In the genomic region with DNA sequence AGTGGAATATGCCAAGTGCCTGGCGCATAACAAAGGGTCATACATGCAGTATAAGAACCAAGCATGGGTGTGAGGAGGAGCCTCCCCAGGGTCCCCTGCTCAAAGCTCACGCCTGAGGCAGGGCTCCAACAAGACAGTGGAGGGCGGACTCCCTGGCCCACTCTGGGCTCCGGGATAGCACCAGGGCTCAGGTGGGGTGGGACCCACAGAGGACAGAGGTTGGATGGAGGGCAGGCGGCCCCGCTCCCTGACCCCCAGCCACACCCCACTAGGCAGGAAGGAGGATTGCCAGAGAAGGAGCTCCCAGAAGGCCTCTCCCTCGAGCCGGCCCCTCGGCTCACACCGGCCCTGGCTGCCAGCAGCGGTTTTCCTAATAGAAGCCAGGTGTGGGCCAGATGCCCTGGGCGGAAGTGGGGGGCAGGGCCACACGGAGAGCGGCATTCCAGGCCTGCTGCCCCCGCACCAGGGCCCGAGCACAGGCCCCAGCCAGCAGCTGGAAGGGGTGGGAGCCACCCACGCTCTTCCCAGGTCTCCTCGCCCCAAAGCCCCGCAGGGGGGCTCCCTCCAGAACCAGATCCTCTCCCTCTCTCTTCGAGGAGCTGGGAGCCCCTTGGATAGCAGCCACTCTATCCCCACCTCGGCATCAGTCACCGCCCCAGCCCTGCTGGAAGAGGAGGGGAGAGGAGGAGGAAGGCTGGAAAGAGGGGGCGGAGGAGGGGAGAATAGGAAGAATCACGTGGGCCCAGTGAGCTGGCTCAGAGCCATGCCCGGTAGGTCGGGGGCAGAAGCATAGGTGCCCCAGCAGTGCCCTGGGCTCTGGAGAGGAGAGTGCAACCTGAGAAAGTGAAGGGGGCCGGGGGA, we compare ENCODE assay signal across 2 cellular contexts.
TF ChIP-seq lines count a peak whose summit lies in the region.

No MANE protein-coding gene starts in this region.

TF ChIP-seq in GM23338, 12 proteins besides CTCF, POLR2A, EP300 and RAD21 (continues in another document):
- TF ChIP-seq EZH2 (IDR thresholded peaks at IDR 0.05; ENCODE audit: low read depth, unreplicated experiment) (no peak), JUNB (IDR thresholded peaks at IDR 0.05; ENCODE audit: unreplicated experiment) (no peak), ETS1 (IDR thresholded peaks at IDR 0.05) (peak; percentile 82), EZH2phosphoT487 (IDR thresholded peaks at IDR 0.05; ENCODE audit: unreplicated experiment) (no peak), POLR2AphosphoS5 (IDR thresholded peaks at IDR 0.05; ENCODE audit: low read depth) (peak; percentile 46), CREB1 (CRISPR knock-in tag; IDR thresholded peaks at IDR 0.05; ENCODE audit: low read depth) (no peak; the same call in 1 of the 2 replicates), ZNF331 (CRISPR knock-in tag; IDR thresholded peaks at IDR 0.05; ENCODE audit: low read depth) (no peak)
- TF ChIP-seq, protein P1, sequence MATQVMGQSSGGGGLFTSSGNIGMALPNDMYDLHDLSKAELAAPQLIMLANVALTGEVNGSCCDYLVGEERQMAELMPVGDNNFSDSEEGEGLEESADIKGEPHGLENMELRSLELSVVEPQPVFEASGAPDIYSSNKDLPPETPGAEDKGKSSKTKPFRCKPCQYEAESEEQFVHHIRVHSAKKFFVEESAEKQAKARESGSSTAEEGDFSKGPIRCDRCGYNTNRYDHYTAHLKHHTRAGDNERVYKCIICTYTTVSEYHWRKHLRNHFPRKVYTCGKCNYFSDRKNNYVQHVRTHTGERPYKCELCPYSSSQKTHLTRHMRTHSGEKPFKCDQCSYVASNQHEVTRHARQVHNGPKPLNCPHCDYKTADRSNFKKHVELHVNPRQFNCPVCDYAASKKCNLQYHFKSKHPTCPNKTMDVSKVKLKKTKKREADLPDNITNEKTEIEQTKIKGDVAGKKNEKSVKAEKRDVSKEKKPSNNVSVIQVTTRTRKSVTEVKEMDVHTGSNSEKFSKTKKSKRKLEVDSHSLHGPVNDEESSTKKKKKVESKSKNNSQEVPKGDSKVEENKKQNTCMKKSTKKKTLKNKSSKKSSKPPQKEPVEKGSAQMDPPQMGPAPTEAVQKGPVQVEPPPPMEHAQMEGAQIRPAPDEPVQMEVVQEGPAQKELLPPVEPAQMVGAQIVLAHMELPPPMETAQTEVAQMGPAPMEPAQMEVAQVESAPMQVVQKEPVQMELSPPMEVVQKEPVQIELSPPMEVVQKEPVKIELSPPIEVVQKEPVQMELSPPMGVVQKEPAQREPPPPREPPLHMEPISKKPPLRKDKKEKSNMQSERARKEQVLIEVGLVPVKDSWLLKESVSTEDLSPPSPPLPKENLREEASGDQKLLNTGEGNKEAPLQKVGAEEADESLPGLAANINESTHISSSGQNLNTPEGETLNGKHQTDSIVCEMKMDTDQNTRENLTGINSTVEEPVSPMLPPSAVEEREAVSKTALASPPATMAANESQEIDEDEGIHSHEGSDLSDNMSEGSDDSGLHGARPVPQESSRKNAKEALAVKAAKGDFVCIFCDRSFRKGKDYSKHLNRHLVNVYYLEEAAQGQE (IDR thresholded peaks at IDR 0.05; ENCODE audit: unreplicated experiment) = no peak

TF ChIP-seq in SK-N-SH treated with all-trans-retinoic acid at 6 μM for 48 hours, 23 proteins besides CTCF, POLR2A, EP300 and RAD21:
- TF ChIP-seq OSR1 (CRISPR knock-in tag; IDR thresholded peaks at IDR 0.05) (no peak), TOX (CRISPR knock-in tag; IDR thresholded peaks at IDR 0.05; ENCODE audit: borderline replicate concordance) (no peak), BACH2 (CRISPR knock-in tag; IDR thresholded peaks at IDR 0.05; ENCODE audit: borderline replicate concordance) (no peak), SNAI2 (CRISPR knock-in tag; IDR thresholded peaks at IDR 0.05) (no peak), ZFP30 (CRISPR knock-in tag; IDR thresholded peaks at IDR 0.05) (no peak), TCF4 (CRISPR knock-in tag; IDR thresholded peaks at IDR 0.05; ENCODE audit: borderline replicate concordance) (peak; percentile 98), TSHZ2 (CRISPR knock-in tag; IDR thresholded peaks at IDR 0.05) (peak; percentile 94), ZNF8 (CRISPR knock-in tag; IDR thresholded peaks at IDR 0.05) (no peak), ZNF565 (CRISPR knock-in tag; conservative IDR thresholded peaks at IDR 0.05; ENCODE audit: low read depth) (peak; percentile 42; the same call in 1 of the 2 replicates), ZNF70 (CRISPR knock-in tag; IDR thresholded peaks at IDR 0.05) (0 out of 2 replicates have a peak, but pooled peaks have one; percentile 9), PPARA (CRISPR knock-in tag; IDR thresholded peaks at IDR 0.05; ENCODE audit: borderline replicate concordance) (no peak)
- TF ChIP-seq, protein P2, sequence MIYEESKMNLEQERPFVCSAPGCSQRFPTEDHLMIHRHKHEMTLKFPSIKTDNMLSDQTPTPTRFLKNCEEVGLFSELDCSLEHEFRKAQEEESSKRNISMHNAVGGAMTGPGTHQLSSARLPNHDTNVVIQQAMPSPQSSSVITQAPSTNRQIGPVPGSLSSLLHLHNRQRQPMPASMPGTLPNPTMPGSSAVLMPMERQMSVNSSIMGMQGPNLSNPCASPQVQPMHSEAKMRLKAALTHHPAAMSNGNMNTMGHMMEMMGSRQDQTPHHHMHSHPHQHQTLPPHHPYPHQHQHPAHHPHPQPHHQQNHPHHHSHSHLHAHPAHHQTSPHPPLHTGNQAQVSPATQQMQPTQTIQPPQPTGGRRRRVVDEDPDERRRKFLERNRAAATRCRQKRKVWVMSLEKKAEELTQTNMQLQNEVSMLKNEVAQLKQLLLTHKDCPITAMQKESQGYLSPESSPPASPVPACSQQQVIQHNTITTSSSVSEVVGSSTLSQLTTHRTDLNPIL (CRISPR knock-in tag; IDR thresholded peaks at IDR 0.05; ENCODE audit: low read depth) = no peak
- TF ChIP-seq, protein P3, sequence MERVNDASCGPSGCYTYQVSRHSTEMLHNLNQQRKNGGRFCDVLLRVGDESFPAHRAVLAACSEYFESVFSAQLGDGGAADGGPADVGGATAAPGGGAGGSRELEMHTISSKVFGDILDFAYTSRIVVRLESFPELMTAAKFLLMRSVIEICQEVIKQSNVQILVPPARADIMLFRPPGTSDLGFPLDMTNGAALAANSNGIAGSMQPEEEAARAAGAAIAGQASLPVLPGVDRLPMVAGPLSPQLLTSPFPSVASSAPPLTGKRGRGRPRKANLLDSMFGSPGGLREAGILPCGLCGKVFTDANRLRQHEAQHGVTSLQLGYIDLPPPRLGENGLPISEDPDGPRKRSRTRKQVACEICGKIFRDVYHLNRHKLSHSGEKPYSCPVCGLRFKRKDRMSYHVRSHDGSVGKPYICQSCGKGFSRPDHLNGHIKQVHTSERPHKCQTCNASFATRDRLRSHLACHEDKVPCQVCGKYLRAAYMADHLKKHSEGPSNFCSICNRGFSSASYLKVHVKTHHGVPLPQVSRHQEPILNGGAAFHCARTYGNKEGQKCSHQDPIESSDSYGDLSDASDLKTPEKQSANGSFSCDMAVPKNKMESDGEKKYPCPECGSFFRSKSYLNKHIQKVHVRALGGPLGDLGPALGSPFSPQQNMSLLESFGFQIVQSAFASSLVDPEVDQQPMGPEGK (CRISPR knock-in tag; IDR thresholded peaks at IDR 0.05; ENCODE audit: borderline replicate concordance) = peak; percentile 77; the same call in 1 of the 2 replicates
